ENCODE assay signal across 31 cellular contexts in genomic region chr2:131005229-131005935, GRCh38.
"Had no signal": no experiment of that assay in that cellular context is flagged by ENCODE, and none has a peak within 500 bp of the region (broad histone marks: within the 10 kb centered on the region; RNA-seq: fewer than 3 reads in every experiment).

No MANE protein-coding gene starts in this region.

- H3K36me3 ChIP-seq: brain microvascular endothelial cell, Peyer's patch, WERI-Rb-1 had no signal

- H3K27ac ChIP-seq: brain microvascular endothelial cell, KMS-11, Peyer's patch, WERI-Rb-1 had no signal

- ATAC-seq: activated naive CD8-positive, alpha-beta T cell treated with anti-CD3 and anti-CD28 coated beads, Interleukin-2, amount 50 U/mL, for 24 hours; PC-3; Right ventricle myocardium inferior had no signal

- H3K4me1 ChIP-seq: Peyer's patch had no signal

- H3K4me2 ChIP-seq: KMS-11 had no signal

- H3K4me3 ChIP-seq: Peyer's patch had no signal

- H3K27me3 ChIP-seq: brain microvascular endothelial cell, Peyer's patch had no signal

- DNase-seq: activated CD4-positive, alpha-beta memory T cell treated with anti-CD3 and anti-CD28 coated beads for 36 hours; activated CD4-positive, alpha-beta T cell treated with anti-CD3 and anti-CD28 coated beads, Interleukin-2, amount 50 U/mL, for 1 hour; activated CD8-positive, alpha-beta memory T cell treated with anti-CD3 and anti-CD28 coated beads, Interleukin-2, amount 50 U/mL, for 48 hours; activated effector memory CD4-positive, alpha-beta T cell treated with Interleukin-2 at 50 U/mL for 16 hours; activated naive CD4-positive, alpha-beta T cell treated with anti-CD3 and anti-CD28 coated beads, Interleukin-2, amount 10 ng/mL, durations not matched to agents 7 days and 5 days; activated naive CD8-positive, alpha-beta T cell treated with anti-CD3 and anti-CD28 coated beads, Interleukin-2, amount 50 U/mL, for 24 hours; activated T-cell treated with anti-CD3 and anti-CD28 coated beads, Interleukin-2, amount 50 U/mL, for 48 hours; anterior cingulate cortex; brain microvascular endothelial cell; central memory CD4-positive, alpha-beta T cell; MM.1S; MV-4-11; NCI-H1092; NCI-H146; NCI-H187; NCI-H2029 treated with DMSO at 0.1 percent for 48 hours; NCI-H2107; NCI-H2171; NCI-H510A; NCI-H526; NCI-H748 treated with DMSO at 0.1 percent for 48 hours; NK-92 treated with Interleukin-12 subunit alpha and Interleukin-12 subunit beta, amount 100 ng/mL, for 24 hours; PC-3; Peyer's patch; RPMI8226; SIG-M5; T1000; WERI-Rb-1 had no signal

- H3K36me3 Mint-ChIP-seq: activated CD4-positive, alpha-beta memory T cell treated with anti-CD3 and anti-CD28 coated beads for 36 hours; activated naive CD4-positive, alpha-beta T cell treated with anti-CD3 and anti-CD28 coated beads, Interleukin-2, amount 10 ng/mL, durations not matched to agents 7 days and 5 days; activated naive CD8-positive, alpha-beta T cell had no signal

- H3K9me3 Mint-ChIP-seq: activated CD4-positive, alpha-beta memory T cell treated with anti-CD3 and anti-CD28 coated beads for 36 hours; activated naive CD8-positive, alpha-beta T cell treated with anti-CD3 and anti-CD28 coated beads, Interleukin-2, amount 50 U/mL, for 24 hours had no signal

- H3K27ac Mint-ChIP-seq: activated CD4-positive, alpha-beta memory T cell treated with anti-CD3 and anti-CD28 coated beads for 36 hours; activated naive CD4-positive, alpha-beta T cell treated with anti-CD3 and anti-CD28 coated beads, Interleukin-2, amount 10 ng/mL, durations not matched to agents 7 days and 5 days; activated naive CD8-positive, alpha-beta T cell; activated naive CD8-positive, alpha-beta T cell treated with anti-CD3 and anti-CD28 coated beads, Interleukin-2, amount 50 U/mL, for 24 hours had no signal

- H3K4me3 Mint-ChIP-seq: activated CD4-positive, alpha-beta memory T cell treated with anti-CD3 and anti-CD28 coated beads for 36 hours; activated naive CD4-positive, alpha-beta T cell treated with anti-CD3 and anti-CD28 coated beads, Interleukin-2, amount 10 ng/mL, durations not matched to agents 7 days and 5 days; activated naive CD8-positive, alpha-beta T cell; activated naive CD8-positive, alpha-beta T cell treated with anti-CD3 and anti-CD28 coated beads, Interleukin-2, amount 50 U/mL, for 24 hours had no signal

- H3K9me3 ChIP-seq: Peyer's patch had no signal

- H3K9ac ChIP-seq: KMS-11 had no signal
